19 cellular contexts compared by ENCODE assay signal in the genomic region with DNA sequence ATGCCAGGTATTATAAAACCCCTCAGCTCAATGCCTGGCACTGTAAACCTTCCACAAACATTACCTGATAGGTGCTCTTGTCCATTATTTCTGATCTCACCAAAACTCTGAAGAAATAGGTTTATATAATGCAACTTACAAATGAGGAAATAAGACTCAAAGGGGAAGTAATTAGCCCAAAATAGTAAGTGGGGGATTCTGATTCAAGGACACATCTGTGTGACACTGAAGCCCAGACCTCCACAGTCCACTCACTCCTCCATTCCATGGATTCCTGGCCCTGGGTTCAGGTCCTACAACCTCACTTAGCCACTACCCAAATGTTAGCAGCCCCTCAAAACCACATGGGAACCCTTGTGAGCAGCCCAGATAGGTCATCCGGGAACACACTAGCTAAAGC. TPM values are rescaled to one million over a fixed set of nuclear protein-coding genes. Genes with fewer than 3 reads are reported as not detected.
DNase-seq lines count a peak whose midpoint lies in the region; ATAC-seq, FAIRE-seq and TF ChIP-seq lines count a peak whose summit lies in the region.
"Had no signal": no experiment of that assay in that cellular context is flagged by ENCODE, and none has a peak within 500 bp of the region (broad histone marks: within the 10 kb centered on the region; RNA-seq: fewer than 3 reads in every experiment).

No MANE protein-coding gene starts in this region.

- H2AFZ ChIP-seq in OCI-LY7 (ENCODE audit: low read length) (no peak overlapping the region; the same call in 1 of the 2 replicates), PC-3 (ENCODE audit: low read length) (no peak overlapping the region)

- H3K9me3 Mint-ChIP-seq in IgD-negative memory B cell, result no peaks in the 10 kb centered on the region
- H3K9me3 Mint-ChIP-seq: activated naive CD4-positive, alpha-beta T cell treated with anti-CD3 and anti-CD28 coated beads, Interleukin-2, amount 50 U/mL, for 72 hours had no signal

- DNase-seq in OCI-LY7 (ENCODE audit: low spot score) (peak; percentile 59), germinal center (ENCODE audit: low spot score) (peak; percentile 67), frontal cortex (ENCODE audit: low spot score in 2 of 2) (no peak), PC-3 (no peak), EL (no peak), NCI-H2227 treated with DMSO at 0.1 percent for 48 hours (lab: John Stamatoyannopoulos, UW) (no peak)
- DNase-seq: activated CD4-positive, alpha-beta T cell treated with anti-CD3 and anti-CD28 coated beads, Interleukin-2, amount 10 ng/mL, durations not matched to agents 7 days and 5 days; activated T-cell treated with anti-CD3 and anti-CD28 coated beads for 4 hours; glutamatergic neuron; GOT3; IMR-90; NCI-H1436; ovary; SJCRH30; stimulated activated CD4-positive, alpha-beta T cell treated with anti-CD3 and anti-CD28 coated beads, Interleukin-2, amount 100 ng/mL, for 24 hours had no signal

- H4K20me1 ChIP-seq in BLaER1 (no peaks in the 10 kb centered on the region), OCI-LY7 (ENCODE audit: insufficient read depth, low read length) (no peaks in the 10 kb centered on the region), PC-3 (ENCODE audit: low read length) (no peaks in the 10 kb centered on the region)

- H3K4me3 ChIP-seq in BLaER1 (no peak overlapping the region), OCI-LY7 (ENCODE audit: low read depth, low read length, poor library complexity, severe bottlenecking) (peak overlapping the region; percentile 22), PC-3 (ENCODE audit: low read length) (no peak overlapping the region)
- H3K4me3 ChIP-seq: ovary, SJCRH30, vagina had no signal

- H3K36me3 Mint-ChIP-seq in IgD-negative memory B cell, result peaks cover 7% of the 10 kb centered on the region

- peaks cover 61 to 70% (median 62%) of the 10 kb centered on the region in 3 donors for H3K4me1 Mint-ChIP-seq in IgD-negative memory B cell

- BruUV-seq in OCI-LY7 (replicated peaks; lab: Mats Ljungman, UMichigan) (TSS peak; percentile 32), PC-3 (replicated peaks; lab: Mats Ljungman, UMichigan) (no TSS peak)

- H3K27ac Mint-ChIP-seq in IgD-negative memory B cell, result peak overlapping the region; percentile 78 to 99 (median 95)
- H3K27ac Mint-ChIP-seq: activated CD4-positive, alpha-beta T cell treated with anti-CD3 and anti-CD28 coated beads, Interleukin-2, amount 10 ng/mL, durations not matched to agents 7 days and 5 days had no signal

- no peak for TF ChIP-seq CTCF in OCI-LY7 (conservative IDR thresholded peaks at IDR 0.05; ENCODE audit: low read length)
- no peak for TF ChIP-seq CTCF in PC-3 (conservative IDR thresholded peaks at IDR 0.05; ENCODE audit: low read depth, low read length)

- H3K4me3 Mint-ChIP-seq in IgD-negative memory B cell, result peak overlapping the region; percentile 59 to 90 (median 86)
- H3K4me3 Mint-ChIP-seq: activated CD4-positive, alpha-beta T cell treated with anti-CD3 and anti-CD28 coated beads, Interleukin-2, amount 10 ng/mL, durations not matched to agents 7 days and 5 days had no signal

- H3K27ac ChIP-seq in BLaER1 (peak overlapping the region; percentile 65), OCI-LY7 (ENCODE audit: low read depth, low read length, poor library complexity, severe bottlenecking) (peak overlapping the region; percentile 82), PC-3 (ENCODE audit: low read length) (no peak overlapping the region)
- H3K27ac ChIP-seq: ovary, SJCRH30, vagina had no signal

- no peaks in the 10 kb centered on the region for H3F3A ChIP-seq in PC-3 (ENCODE audit: low read length, unreplicated experiment)

- intact Hi-C loops in OCI-LY7 (cut with micrococcal nuclease; ENCODE audit: unreplicated experiment), result no loop called here
- intact Hi-C loops in PC-3 (cut with micrococcal nuclease), result no loop called here

- H3K9me2 ChIP-seq in OCI-LY7 (ENCODE audit: insufficient read depth, low read length), result no peaks in the 10 kb centered on the region
- H3K9me2 ChIP-seq in PC-3 (replicated peaks; ENCODE audit: low read length), result no peaks in the 10 kb centered on the region

- H3K9me3 ChIP-seq in BLaER1 (0 out of 2 replicates have a peak, but pooled peaks cover 6% of the 10 kb centered on the region), OCI-LY7 (ENCODE audit: low read length) (peaks cover 2% of the 10 kb centered on the region; the same call in 1 of the 2 replicates), PC-3 (ENCODE audit: low read length) (no peaks in the 10 kb centered on the region)
- H3K9me3 ChIP-seq: ovary, SJCRH30, vagina had no signal

- no peaks in the 10 kb centered on the region for H3K27me3 ChIP-seq in BLaER1
- no peaks in the 10 kb centered on the region for H3K27me3 ChIP-seq in PC-3 (ENCODE audit: low read length)
- H3K27me3 ChIP-seq: ovary, SJCRH30, vagina had no signal

- H3K4me2 ChIP-seq in BLaER1 (peak overlapping the region; percentile 91), OCI-LY7 (ENCODE audit: low read length) (peak overlapping the region; percentile 73), PC-3 (ENCODE audit: low read length) (no peak overlapping the region)

- H3K9ac ChIP-seq in BLaER1 (no peak overlapping the region), PC-3 (ENCODE audit: low read length) (no peak overlapping the region)

- CTCF ChIA-PET in OCI-LY7 (lab: Charles Lee; ENCODE audit: unreplicated experiment), result interaction anchor here (0.6 to 1.5 kb wide), 3 partner anchors 15 to 98 kb away, joined by 3 to 5 read pairs (median 4); a partner anchor contains a TSS
- CTCF ChIA-PET in PC-3 (lab: Charles Lee), result no interaction called here

- POLR2A ChIA-PET in OCI-LY7 (lab: Charles Lee) (interaction anchor here (1.2 to 5.3 kb wide), 5 partner anchors 11 to 30 kb away, joined by 4 to 55 read pairs (median 10); no protein-coding TSS in a partner anchor), PC-3 (lab: Charles Lee; ENCODE audit: unreplicated experiment) (no interaction called here)

- ATAC-seq in PC-3, result no peak
- ATAC-seq: activated naive CD4-positive, alpha-beta T cell treated with anti-CD3 and anti-CD28 coated beads, Interleukin-2, amount 50 U/mL, for 72 hours had no signal

- H3K79me2 ChIP-seq in OCI-LY7 (ENCODE audit: insufficient read depth, low read depth, low read length), result no peaks in the 10 kb centered on the region; the same call in 1 of the 2 replicates
- no peaks in the 10 kb centered on the region for H3K79me2 ChIP-seq in PC-3 (ENCODE audit: low read length)

- H3K4me1 ChIP-seq in BLaER1 (peaks cover 67% of the 10 kb centered on the region), OCI-LY7 (ENCODE audit: insufficient read depth, low read length, poor library complexity, severe bottlenecking) (peaks cover 67% of the 10 kb centered on the region), PC-3 (ENCODE audit: insufficient read depth, low read length) (no peaks in the 10 kb centered on the region)

- no peaks in the 10 kb centered on the region for H3K27me3 Mint-ChIP-seq in IgD-negative memory B cell
- H3K27me3 Mint-ChIP-seq: activated CD4-positive, alpha-beta T cell treated with anti-CD3 and anti-CD28 coated beads, Interleukin-2, amount 10 ng/mL, durations not matched to agents 7 days and 5 days had no signal

- peaks cover 38% of the 10 kb centered on the region for H3K36me3 ChIP-seq in BLaER1
- H3K36me3 ChIP-seq in OCI-LY7 (ENCODE audit: insufficient read depth, low read length), result peaks cover 94% of the 10 kb centered on the region
- no peaks in the 10 kb centered on the region for H3K36me3 ChIP-seq in PC-3 (ENCODE audit: low read depth, low read length)
- H3K36me3 ChIP-seq: ovary, SJCRH30 had no signal

- FAIRE-seq in frontal cortex (lab: Jason Lieb, UNC), result no peak

RNA-seq across cellular contexts. Expression of a gene that starts 49.9 kb away (rescaled TPM):
- polyA plus RNA-seq in IgD-negative memory B cell, result 27.7 TPM
- 29.1 and 34.9 TPM in 2 replicates for total RNA-seq in OCI-LY7 (2014; rRNA removed; shearing (Covaris generic))
- 57.1 and 66.3 TPM in 2 replicates for total RNA-seq in OCI-LY7 (2022)
- total RNA-seq in frontal cortex, result 9.0 TPM
- total RNA-seq in PC-3 (2014; rRNA removed), result 0.58 and 2.4 TPM in 2 replicates

Comparison
In these comparisons a context has a peak if more than half of its experiments do, and no peak if none do; other contexts are left out.
1. DNase-seq: peak in OCI-LY7 (single experiment) and germinal center (single experiment); none in frontal cortex (0 of 2), PC-3 (single experiment), EL (single experiment) and NCI-H2227 treated with DMSO at 0.1 percent for 48 hours (single experiment).